2 cellular contexts compared by ENCODE assay signal in the genomic region with DNA sequence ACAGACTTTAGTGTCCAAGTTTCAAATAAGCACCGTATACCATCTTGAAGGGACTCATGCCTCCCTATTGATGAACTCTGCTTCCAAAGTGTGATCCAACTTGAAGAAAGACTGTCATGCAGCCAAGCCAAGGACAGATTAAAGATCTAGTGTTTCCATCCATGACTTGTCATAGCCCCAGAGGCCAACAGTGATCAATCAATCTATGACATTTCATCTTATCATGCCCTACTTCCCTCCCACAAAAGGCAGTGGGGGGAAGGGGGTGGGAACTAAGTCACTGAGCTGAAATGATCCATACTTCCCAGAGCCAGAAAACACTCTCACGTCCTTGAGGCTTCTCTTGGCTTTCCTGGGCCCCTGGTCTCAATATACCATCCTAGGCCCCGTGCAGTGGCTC.
A peak's percentile ranks its signal among the peaks of the same experiment; 100 is the strongest.
TF ChIP-seq lines count a peak whose summit lies in the region.

No MANE protein-coding gene starts in this region.

TF ChIP-seq in HepG2, 621 proteins besides CTCF, POLR2A, EP300 and RAD21:
- no peak for TF ChIP-seq ZBTB7A (CRISPR knock-in tag; IDR thresholded peaks at IDR 0.05)
- no peak for TF ChIP-seq ZNF891 (CRISPR knock-in tag; IDR thresholded peaks at IDR 0.05)
- no peak for TF ChIP-seq MED13 (CRISPR knock-in tag; IDR thresholded peaks at IDR 0.05)
- no peak for TF ChIP-seq JUN (CRISPR knock-in tag; IDR thresholded peaks at IDR 0.05)
- TF ChIP-seq HMG20B (CRISPR knock-in tag; conservative IDR thresholded peaks at IDR 0.05) = no peak
- no peak for TF ChIP-seq ZFYVE20 (CRISPR knock-in tag; IDR thresholded peaks at IDR 0.05; ENCODE audit: borderline replicate concordance, low read depth)
- no peak for TF ChIP-seq RFXAP (CRISPR knock-in tag; IDR thresholded peaks at IDR 0.05; ENCODE audit: borderline replicate concordance)
- no peak for TF ChIP-seq ISX (CRISPR knock-in tag; conservative IDR thresholded peaks at IDR 0.05)
- TF ChIP-seq HDAC2 (CRISPR knock-in tag; IDR thresholded peaks at IDR 0.05) = no peak
- no peak for TF ChIP-seq ZNF747 (CRISPR knock-in tag; IDR thresholded peaks at IDR 0.05; ENCODE audit: borderline replicate concordance)
- TF ChIP-seq TBP (CRISPR knock-in tag; IDR thresholded peaks at IDR 0.05) = no peak
- no peak for TF ChIP-seq XRCC5 (optimal IDR thresholded peaks at IDR 0.05; ENCODE audit: low read length)
- no peak for TF ChIP-seq TAF1 (CRISPR knock-in tag; IDR thresholded peaks at IDR 0.05)
- TF ChIP-seq ZNF224 (CRISPR knock-in tag; IDR thresholded peaks at IDR 0.05) = no peak
- no peak for TF ChIP-seq SMAD1 (CRISPR knock-in tag; IDR thresholded peaks at IDR 0.05; ENCODE audit: borderline replicate concordance, low read depth)
- no peak for TF ChIP-seq FOXC1 (CRISPR knock-in tag; IDR thresholded peaks at IDR 0.05; ENCODE audit: borderline replicate concordance)
- TF ChIP-seq FLYWCH1 (CRISPR knock-in tag; IDR thresholded peaks at IDR 0.05) = no peak
- no peak for TF ChIP-seq ZNF619 (CRISPR knock-in tag; IDR thresholded peaks at IDR 0.05)

TF ChIP-seq in K562, 482 proteins besides CTCF, POLR2A, EP300 and RAD21:
- 0 out of 2 replicates have a peak, but pooled peaks have one; percentile 13 for TF ChIP-seq DPF2 (IDR thresholded peaks at IDR 0.05)
- peak; percentile 40 for TF ChIP-seq NFE2 (IDR thresholded peaks at IDR 0.05; ENCODE audit: low read depth)
- TF ChIP-seq JUND (IDR thresholded peaks at IDR 0.05; ENCODE audit: borderline replicate concordance, low read depth, low read length) = peak; percentile 33; the same call in 1 of the 2 replicates
- TF ChIP-seq JUND (tag; IDR thresholded peaks at IDR 0.05; ENCODE audit: borderline replicate concordance, low read depth, low read length) = no peak; the same call in 2 of the 3 replicates
- TF ChIP-seq MAZ (CRISPR knock-in tag; conservative IDR thresholded peaks at IDR 0.05 in 1 of 2, IDR thresholded peaks at IDR 0.05 in 1 of 2) = peak in 1 of 2 experiments; percentile 32; a peak in 2 of 4 replicates
- peak; percentile 54 for TF ChIP-seq CREM (IDR thresholded peaks at IDR 0.05; ENCODE audit: low read depth)
- TF ChIP-seq, protein P1, sequence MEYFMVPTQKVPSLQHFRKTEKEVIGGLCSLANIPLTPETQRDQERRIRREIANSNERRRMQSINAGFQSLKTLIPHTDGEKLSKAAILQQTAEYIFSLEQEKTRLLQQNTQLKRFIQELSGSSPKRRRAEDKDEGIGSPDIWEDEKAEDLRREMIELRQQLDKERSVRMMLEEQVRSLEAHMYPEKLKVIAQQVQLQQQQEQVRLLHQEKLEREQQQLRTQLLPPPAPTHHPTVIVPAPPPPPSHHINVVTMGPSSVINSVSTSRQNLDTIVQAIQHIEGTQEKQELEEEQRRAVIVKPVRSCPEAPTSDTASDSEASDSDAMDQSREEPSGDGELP (CRISPR knock-in tag; IDR thresholded peaks at IDR 0.05; ENCODE audit: borderline replicate concordance) = no peak
- peak; percentile 45; the same call in 1 of the 2 replicates for TF ChIP-seq SPI1 (IDR thresholded peaks at IDR 0.05; ENCODE audit: borderline replicate concordance, low read depth, low read length)
- TF ChIP-seq, protein P2, sequence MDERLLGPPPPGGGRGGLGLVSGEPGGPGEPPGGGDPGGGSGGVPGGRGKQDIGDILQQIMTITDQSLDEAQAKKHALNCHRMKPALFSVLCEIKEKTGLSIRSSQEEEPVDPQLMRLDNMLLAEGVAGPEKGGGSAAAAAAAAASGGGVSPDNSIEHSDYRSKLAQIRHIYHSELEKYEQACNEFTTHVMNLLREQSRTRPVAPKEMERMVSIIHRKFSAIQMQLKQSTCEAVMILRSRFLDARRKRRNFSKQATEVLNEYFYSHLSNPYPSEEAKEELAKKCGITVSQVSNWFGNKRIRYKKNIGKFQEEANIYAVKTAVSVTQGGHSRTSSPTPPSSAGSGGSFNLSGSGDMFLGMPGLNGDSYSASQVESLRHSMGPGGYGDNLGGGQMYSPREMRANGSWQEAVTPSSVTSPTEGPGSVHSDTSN (CRISPR knock-in tag; IDR thresholded peaks at IDR 0.05; ENCODE audit: low read depth) = peak; percentile 82
- TF ChIP-seq, protein P2 (tag; conservative IDR thresholded peaks at IDR 0.05; ENCODE audit: low read depth) = peak; percentile 96
- peak; percentile 10; the same call in 1 of the 2 replicates for TF ChIP-seq MAFG (tag; conservative IDR thresholded peaks at IDR 0.05)
- TF ChIP-seq CREB1 (IDR thresholded peaks at IDR 0.05) = no peak
- 0 out of 2 replicates have a peak, but pooled peaks have one; percentile 32 for TF ChIP-seq CREB1 (CRISPR knock-in tag; IDR thresholded peaks at IDR 0.05)
- TF ChIP-seq, protein P3, sequence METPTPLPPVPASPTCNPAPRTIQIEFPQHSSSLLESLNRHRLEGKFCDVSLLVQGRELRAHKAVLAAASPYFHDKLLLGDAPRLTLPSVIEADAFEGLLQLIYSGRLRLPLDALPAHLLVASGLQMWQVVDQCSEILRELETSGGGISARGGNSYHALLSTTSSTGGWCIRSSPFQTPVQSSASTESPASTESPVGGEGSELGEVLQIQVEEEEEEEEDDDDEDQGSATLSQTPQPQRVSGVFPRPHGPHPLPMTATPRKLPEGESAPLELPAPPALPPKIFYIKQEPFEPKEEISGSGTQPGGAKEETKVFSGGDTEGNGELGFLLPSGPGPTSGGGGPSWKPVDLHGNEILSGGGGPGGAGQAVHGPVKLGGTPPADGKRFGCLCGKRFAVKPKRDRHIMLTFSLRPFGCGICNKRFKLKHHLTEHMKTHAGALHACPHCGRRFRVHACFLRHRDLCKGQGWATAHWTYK (CRISPR knock-in tag; IDR thresholded peaks at IDR 0.05) = 0 out of 2 replicates have a peak, but pooled peaks have one; percentile 18
- TF ChIP-seq, protein P4, sequence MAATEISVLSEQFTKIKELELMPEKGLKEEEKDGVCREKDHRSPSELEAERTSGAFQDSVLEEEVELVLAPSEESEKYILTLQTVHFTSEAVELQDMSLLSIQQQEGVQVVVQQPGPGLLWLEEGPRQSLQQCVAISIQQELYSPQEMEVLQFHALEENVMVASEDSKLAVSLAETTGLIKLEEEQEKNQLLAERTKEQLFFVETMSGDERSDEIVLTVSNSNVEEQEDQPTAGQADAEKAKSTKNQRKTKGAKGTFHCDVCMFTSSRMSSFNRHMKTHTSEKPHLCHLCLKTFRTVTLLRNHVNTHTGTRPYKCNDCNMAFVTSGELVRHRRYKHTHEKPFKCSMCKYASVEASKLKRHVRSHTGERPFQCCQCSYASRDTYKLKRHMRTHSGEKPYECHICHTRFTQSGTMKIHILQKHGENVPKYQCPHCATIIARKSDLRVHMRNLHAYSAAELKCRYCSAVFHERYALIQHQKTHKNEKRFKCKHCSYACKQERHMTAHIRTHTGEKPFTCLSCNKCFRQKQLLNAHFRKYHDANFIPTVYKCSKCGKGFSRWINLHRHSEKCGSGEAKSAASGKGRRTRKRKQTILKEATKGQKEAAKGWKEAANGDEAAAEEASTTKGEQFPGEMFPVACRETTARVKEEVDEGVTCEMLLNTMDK (IDR thresholded peaks at IDR 0.05; ENCODE audit: borderline replicate concordance, insufficient read depth, low read depth, low read length, poor library complexity, severe bottlenecking) = no peak
- TF ChIP-seq RCOR1 (IDR thresholded peaks at IDR 0.05; ENCODE audit: borderline replicate concordance in 1 of 2, low read depth in 2 of 2, low read length in 2 of 2) = peak in 1 of 2 experiments; percentile 39; a peak in 1 of 4 replicates
- TF ChIP-seq, protein P5, sequence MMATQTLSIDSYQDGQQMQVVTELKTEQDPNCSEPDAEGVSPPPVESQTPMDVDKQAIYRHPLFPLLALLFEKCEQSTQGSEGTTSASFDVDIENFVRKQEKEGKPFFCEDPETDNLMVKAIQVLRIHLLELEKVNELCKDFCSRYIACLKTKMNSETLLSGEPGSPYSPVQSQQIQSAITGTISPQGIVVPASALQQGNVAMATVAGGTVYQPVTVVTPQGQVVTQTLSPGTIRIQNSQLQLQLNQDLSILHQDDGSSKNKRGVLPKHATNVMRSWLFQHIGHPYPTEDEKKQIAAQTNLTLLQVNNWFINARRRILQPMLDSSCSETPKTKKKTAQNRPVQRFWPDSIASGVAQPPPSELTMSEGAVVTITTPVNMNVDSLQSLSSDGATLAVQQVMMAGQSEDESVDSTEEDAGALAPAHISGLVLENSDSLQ (IDR thresholded peaks at IDR 0.05) = peak; percentile 93
- TF ChIP-seq MCM3 (IDR thresholded peaks at IDR 0.05) = no peak
- TF ChIP-seq RFX1 (IDR thresholded peaks at IDR 0.05) = no peak
- TF ChIP-seq ZNF197 (CRISPR knock-in tag; IDR thresholded peaks at IDR 0.05; ENCODE audit: low read depth) = no peak
- TF ChIP-seq, protein P6, sequence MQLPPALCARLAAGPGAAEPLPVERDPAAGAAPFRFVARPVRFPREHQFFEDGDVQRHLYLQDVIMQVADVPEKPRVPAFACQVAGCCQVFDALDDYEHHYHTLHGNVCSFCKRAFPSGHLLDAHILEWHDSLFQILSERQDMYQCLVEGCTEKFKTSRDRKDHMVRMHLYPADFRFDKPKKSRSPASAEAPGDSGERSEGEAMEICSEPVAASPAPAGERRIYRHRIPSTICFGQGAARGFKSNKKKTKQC (CRISPR knock-in tag; IDR thresholded peaks at IDR 0.05) = no peak
- TF ChIP-seq, protein P7, sequence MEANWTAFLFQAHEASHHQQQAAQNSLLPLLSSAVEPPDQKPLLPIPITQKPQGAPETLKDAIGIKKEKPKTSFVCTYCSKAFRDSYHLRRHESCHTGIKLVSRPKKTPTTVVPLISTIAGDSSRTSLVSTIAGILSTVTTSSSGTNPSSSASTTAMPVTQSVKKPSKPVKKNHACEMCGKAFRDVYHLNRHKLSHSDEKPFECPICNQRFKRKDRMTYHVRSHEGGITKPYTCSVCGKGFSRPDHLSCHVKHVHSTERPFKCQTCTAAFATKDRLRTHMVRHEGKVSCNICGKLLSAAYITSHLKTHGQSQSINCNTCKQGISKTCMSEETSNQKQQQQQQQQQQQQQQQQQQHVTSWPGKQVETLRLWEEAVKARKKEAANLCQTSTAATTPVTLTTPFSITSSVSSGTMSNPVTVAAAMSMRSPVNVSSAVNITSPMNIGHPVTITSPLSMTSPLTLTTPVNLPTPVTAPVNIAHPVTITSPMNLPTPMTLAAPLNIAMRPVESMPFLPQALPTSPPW (CRISPR knock-in tag; IDR thresholded peaks at IDR 0.05) = peak; percentile 80
- peak; percentile 98 for TF ChIP-seq MEIS2 (IDR thresholded peaks at IDR 0.05; ENCODE audit: partially characterized antibody)
